ENCODE assay signal across 8 cellular contexts in the genomic region with DNA sequence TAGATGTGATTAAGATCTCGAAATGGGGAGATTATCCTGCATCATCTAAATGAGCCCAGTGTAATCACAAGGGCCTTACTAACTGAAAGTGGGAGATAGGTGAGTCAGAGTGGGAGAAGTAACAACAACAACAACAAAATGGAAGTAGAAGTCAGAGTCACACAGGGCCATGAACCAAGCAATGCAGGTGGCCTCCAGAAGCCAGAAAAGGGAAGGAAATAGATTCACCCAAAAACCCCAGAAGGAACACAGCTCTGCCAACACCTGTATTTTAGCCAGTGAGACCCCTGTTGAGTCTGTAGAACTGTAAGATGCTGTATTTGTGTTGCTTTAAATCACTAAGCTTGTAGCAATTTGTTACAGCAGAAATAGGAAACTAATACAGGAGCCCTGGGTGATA. TPM values are rescaled to one million over a fixed set of nuclear protein-coding genes. Genes with fewer than 3 reads are reported as not detected.
DNase-seq lines count a peak whose midpoint lies in the region; ATAC-seq and TF ChIP-seq lines count a peak whose summit lies in the region.

No MANE protein-coding gene starts in this region.

- peaks cover 66% of the 10 kb centered on the region for H3K36me3 Mint-ChIP-seq in HFFc6 (ENCODE audit: low read depth)
- peaks cover 47% of the 10 kb centered on the region for H3K36me3 Mint-ChIP-seq in T-helper 1 cell treated with Interleukin-12 subunit alpha and Interleukin-12 subunit beta and Interleukin-4 antibody, amounts not matched to agents 30 μg/mL and 1 μg/mL, for 36 hours (ENCODE audit: low read depth)

- peak overlapping the region; percentile 70 for H3K4me3 Mint-ChIP-seq in HFFc6
- peak overlapping the region; percentile 94 for H3K4me3 Mint-ChIP-seq in T-helper 1 cell treated with Interleukin-12 subunit alpha and Interleukin-12 subunit beta and Interleukin-4 antibody, amounts not matched to agents 30 μg/mL and 1 μg/mL, for 36 hours

- peaks cover 86% of the 10 kb centered on the region for H3K4me1 Mint-ChIP-seq in HFFc6 (ENCODE audit: low read depth)
- peaks cover 60% of the 10 kb centered on the region for H3K4me1 Mint-ChIP-seq in T-helper 1 cell treated with Interleukin-12 subunit alpha and Interleukin-12 subunit beta and Interleukin-4 antibody, amounts not matched to agents 30 μg/mL and 1 μg/mL, for 36 hours (ENCODE audit: low read depth)

- peak overlapping the region in 1 of 2 donors; percentile 93 for H3K4me3 ChIP-seq in muscle layer of duodenum (ENCODE audit: low read depth in 1 of 2, low read length in 2 of 2)

- ATAC-seq in GM18498 (IDR thresholded peaks at IDR 0.05; ENCODE audit: unreplicated experiment) = peak; percentile 22

- DNase-seq in HFFc6 = no peak
- no peak for DNase-seq in NK-92 treated with Interleukin-12 subunit alpha and Interleukin-12 subunit beta, amount 100 ng/mL, for 24 hours (lab: John Stamatoyannopoulos, UW)
- no peak for DNase-seq in stimulated activated naive CD4-positive, alpha-beta T cell (lab: John Stamatoyannopoulos, UW)
- DNase-seq in activated CD8-positive, alpha-beta memory T cell treated with anti-CD3 and anti-CD28 coated beads for 24 hours = no peak
- no peak for DNase-seq in pons (ENCODE audit: low spot score)

- H3K9me3 Mint-ChIP-seq in HFFc6 = no peaks in the 10 kb centered on the region
- no peaks in the 10 kb centered on the region for H3K9me3 Mint-ChIP-seq in T-helper 1 cell treated with Interleukin-12 subunit alpha and Interleukin-12 subunit beta and Interleukin-4 antibody, amounts not matched to agents 30 μg/mL and 1 μg/mL, for 36 hours

- H3K27ac ChIP-seq in muscle layer of duodenum (ENCODE audit: low read length) = peak overlapping the region; percentile 100

- TF ChIP-seq CTCF in HFFc6 (IDR thresholded peaks at IDR 0.05) = no peak

- H3K27me3 ChIP-seq in muscle layer of duodenum (ENCODE audit: low read depth, low read length) = no peaks in the 10 kb centered on the region

- H3K36me3 ChIP-seq in muscle layer of duodenum (ENCODE audit: control insufficient read depth in 1 of 2, insufficient read depth in 2 of 2, low read length in 2 of 2) = peaks cover 37 to 50% of the 10 kb centered on the region in 2 donors

- peak overlapping the region; percentile 96 for H3K27ac Mint-ChIP-seq in HFFc6
- H3K27ac Mint-ChIP-seq in T-helper 1 cell treated with Interleukin-12 subunit alpha and Interleukin-12 subunit beta and Interleukin-4 antibody, amounts not matched to agents 30 μg/mL and 1 μg/mL, for 36 hours = peak overlapping the region; percentile 98

- no peaks in the 10 kb centered on the region for H3K9me3 ChIP-seq in muscle layer of duodenum (ENCODE audit: control insufficient read depth in 1 of 2, low read length in 2 of 2)

- peaks cover 24 to 53% of the 10 kb centered on the region in 2 donors for H3K4me1 ChIP-seq in muscle layer of duodenum (ENCODE audit: control insufficient read depth in 1 of 2, insufficient read depth in 2 of 2, low read length in 2 of 2)

- H3K27me3 Mint-ChIP-seq in HFFc6 (ENCODE audit: insufficient read depth) = peaks cover 14% of the 10 kb centered on the region; the same call in 1 of the 2 replicates
- H3K27me3 Mint-ChIP-seq in T-helper 1 cell treated with Interleukin-12 subunit alpha and Interleukin-12 subunit beta and Interleukin-4 antibody, amounts not matched to agents 30 μg/mL and 1 μg/mL, for 36 hours (ENCODE audit: low read depth) = no peaks in the 10 kb centered on the region

RNA-seq across cellular contexts. Expression of gene TAGLN2, which starts 4.1 kb away (rescaled TPM):
- 100 to 1,000 TPM; 560 to 914 (median 815) TPM for total RNA-seq in HFFc6 (2021; fragmentation: NEBNext Ultra II Directional; extraction: Animal tissue kit (Norgen Biotek cat#: 25700))

RNA-seq across cellular contexts. Expression of gene CFAP45, which starts 21.3 kb away (rescaled TPM):
- total RNA-seq in HFFc6 (2021; fragmentation: NEBNext Ultra II Directional; extraction: Animal tissue kit (Norgen Biotek cat#: 25700)) = 1 to 10 TPM in 4 of 6 experiments, under 1 TPM in 2; 0.94 to 2.5 (median 1.2) TPM

RNA-seq across cellular contexts. Expression of gene IGSF9, which starts 24.2 kb away (rescaled TPM):
- not detected for total RNA-seq in HFFc6 (2021; fragmentation: NEBNext Ultra II Directional; extraction: Animal tissue kit (Norgen Biotek cat#: 25700))

RNA-seq across cellular contexts. Expression of gene SLAMF9, which starts 32.8 kb away (rescaled TPM):
- under 1 TPM in 3 of 6 experiments, not detected in 3; 0.41 to 0.51 (median 0.46) TPM for total RNA-seq in HFFc6 (2021; fragmentation: NEBNext Ultra II Directional; extraction: Animal tissue kit (Norgen Biotek cat#: 25700))

RNA-seq across cellular contexts. Expression of gene VSIG8, which starts 58.8 kb away (rescaled TPM):
- not detected for total RNA-seq in HFFc6 (2021; fragmentation: NEBNext Ultra II Directional; extraction: Animal tissue kit (Norgen Biotek cat#: 25700))
